8 cellular contexts compared by ENCODE assay signal in the genomic region with DNA sequence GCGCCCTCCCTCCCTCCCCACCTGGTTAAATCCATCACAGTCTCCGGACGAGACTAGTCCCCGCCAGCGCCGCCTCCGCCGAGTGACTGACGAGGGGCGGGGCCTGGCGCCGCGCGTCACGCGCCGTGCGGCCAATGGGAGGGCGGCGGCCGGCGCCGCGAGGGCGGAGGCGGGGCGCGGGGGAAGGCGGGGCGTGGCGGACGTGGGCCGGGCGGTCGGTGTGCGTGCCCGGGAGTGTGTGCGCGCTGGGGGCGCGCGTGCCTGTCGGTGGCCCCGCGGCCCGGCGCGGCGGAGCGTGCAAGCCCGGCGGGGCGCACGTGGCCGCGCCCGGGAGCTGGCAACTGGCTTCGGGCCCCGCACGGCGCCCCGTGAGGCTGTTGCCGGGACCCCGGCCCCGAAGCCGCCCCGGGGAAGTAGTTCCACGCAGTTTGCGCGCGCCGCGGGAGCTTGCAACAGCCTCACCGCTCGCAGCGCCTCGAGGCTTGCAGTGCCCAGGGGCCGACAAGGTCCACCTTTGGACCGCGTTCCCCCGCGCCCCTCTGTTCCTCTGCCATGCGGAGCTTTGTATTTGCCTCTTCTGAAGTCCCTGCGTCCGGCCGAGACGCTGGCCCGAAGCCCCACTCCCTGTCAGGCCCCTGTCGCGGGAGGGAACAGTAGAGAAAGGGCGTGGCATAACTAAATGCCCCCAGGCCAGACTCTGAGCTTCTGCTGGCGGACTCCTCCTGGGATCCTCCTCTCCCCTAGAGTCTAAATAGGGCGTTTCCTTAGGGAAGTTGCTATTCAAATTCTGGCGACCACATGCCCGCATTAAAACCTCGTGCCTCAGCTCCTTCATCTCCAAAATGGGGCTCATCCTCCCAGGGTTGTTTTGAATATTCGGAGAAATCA. TPM values are rescaled to one million over a fixed set of nuclear protein-coding genes. Genes with fewer than 3 reads are reported as not detected.
DNase-seq lines count a peak whose midpoint lies in the region; ATAC-seq and TF ChIP-seq lines count a peak whose summit lies in the region.

No MANE protein-coding gene starts in this region.

- no peaks in the 10 kb centered on the region for H3K27me3 ChIP-seq in esophagus muscularis mucosa

- H3K9me3 ChIP-seq in OCI-LY7 (ENCODE audit: low read length) (no peaks in the 10 kb centered on the region), esophagus muscularis mucosa (no peaks in the 10 kb centered on the region)

- intact Hi-C loops in OCI-LY7 (cut with micrococcal nuclease; ENCODE audit: unreplicated experiment) (loop anchor here (5.0 to 10.0 kb wide), 4 partner anchors 307 to 463 kb away; no protein-coding TSS in a partner anchor), esophagus muscularis mucosa (cut with DNase I) (loop anchor here (2.0 kb wide), 1 partner anchor 39 kb away; no protein-coding TSS in a partner anchor)

- peaks cover 43% of the 10 kb centered on the region for H3K79me2 ChIP-seq in OCI-LY7 (ENCODE audit: insufficient read depth, low read depth, low read length)

- peak; percentile 99 for DNase-seq in D341Med (ENCODE audit: low spot score)
- peak; percentile 53 for DNase-seq in HT1080 (ENCODE audit: low read depth)
- peak; percentile 92 for DNase-seq in OCI-LY7 (ENCODE audit: low spot score)
- DNase-seq in activated T-cell treated with anti-CD3 and anti-CD28 coated beads, Interleukin-2, amount 50 U/mL, for 4 hours: peak; percentile 93
- peak; percentile 95 for DNase-seq in esophagus muscularis mucosa (ENCODE audit: extremely low spot score)
- DNase-seq in myocyte (ENCODE audit: low read depth): peak; percentile 90
- peak; percentile 86 to 88 for DNase-seq in stimulated activated CD8-positive, alpha-beta memory T cell treated with anti-CD3 and anti-CD28 coated beads, Interleukin-7, amount 100 ng/mL, for 1 hour (ENCODE audit: low read depth in 2 of 2)

- H3K36me3 ChIP-seq in OCI-LY7 (ENCODE audit: insufficient read depth, low read length) (peaks cover 16% of the 10 kb centered on the region), esophagus muscularis mucosa (no peaks in the 10 kb centered on the region)

- peak overlapping the region; percentile 97 for H3K4me2 ChIP-seq in OCI-LY7 (ENCODE audit: low read length)

- no peak for TF ChIP-seq POLR2A in esophagus muscularis mucosa (IDR thresholded peaks at IDR 0.05; ENCODE audit: low read depth)

- CTCF ChIA-PET in OCI-LY7 (lab: Charles Lee; ENCODE audit: unreplicated experiment): interaction anchor here (0.6 to 0.7 kb wide), 2 partner anchors 71 to 111 kb away, joined by 3 read pairs; no protein-coding TSS in a partner anchor

- peaks cover 35% of the 10 kb centered on the region for H3K4me1 Mint-ChIP-seq in activated T-cell treated with anti-CD3 and anti-CD28 coated beads, Interleukin-2, amount 50 U/mL, for 4 hours (ENCODE audit: low read depth)

- H3K4me3 ChIP-seq in OCI-LY7 (ENCODE audit: low read depth, low read length, poor library complexity, severe bottlenecking) (peak overlapping the region; percentile 86), esophagus muscularis mucosa (peak overlapping the region; percentile 67 to 91 (median 77))

- H3K9me3 Mint-ChIP-seq in activated T-cell treated with anti-CD3 and anti-CD28 coated beads, Interleukin-2, amount 50 U/mL, for 4 hours: peaks cover 7% of the 10 kb centered on the region

- TF ChIP-seq CTCF in OCI-LY7 (conservative IDR thresholded peaks at IDR 0.05; ENCODE audit: low read length) (no peak), esophagus muscularis mucosa (IDR thresholded peaks at IDR 0.05) (no peak)

- peaks cover 42% of the 10 kb centered on the region for H3K4me1 ChIP-seq in OCI-LY7 (ENCODE audit: insufficient read depth, low read length, poor library complexity, severe bottlenecking)
- H3K4me1 ChIP-seq in esophagus muscularis mucosa: peaks cover 20 to 38% (median 36%) of the 10 kb centered on the region in 4 donors

- H3K4me3 Mint-ChIP-seq in activated T-cell treated with anti-CD3 and anti-CD28 coated beads, Interleukin-2, amount 50 U/mL, for 4 hours: peak overlapping the region; percentile 71

- H4K20me1 ChIP-seq in OCI-LY7 (ENCODE audit: insufficient read depth, low read length): peaks cover 38% of the 10 kb centered on the region

- peak; percentile 87 for ATAC-seq in GM21381 (IDR thresholded peaks at IDR 0.05; ENCODE audit: unreplicated experiment)
- peak; percentile 89 for ATAC-seq in activated T-cell treated with anti-CD3 and anti-CD28 coated beads, Interleukin-2, amount 50 U/mL, for 4 hours

- peaks cover 33% of the 10 kb centered on the region for H3K36me3 Mint-ChIP-seq in activated T-cell treated with anti-CD3 and anti-CD28 coated beads, Interleukin-2, amount 50 U/mL, for 4 hours (ENCODE audit: insufficient read depth)

- WGBS in esophagus muscularis mucosa: 18% methylated on average over 37 of the region's 97 CpGs

- TF ChIP-seq EP300 in esophagus muscularis mucosa (IDR thresholded peaks at IDR 0.05): no peak

- H3K27ac ChIP-seq in OCI-LY7 (ENCODE audit: low read depth, low read length, poor library complexity, severe bottlenecking): no peak overlapping the region
- peak overlapping the region; percentile 87 to 95 (median 88) for H3K27ac ChIP-seq in esophagus muscularis mucosa (replicated peaks in 1 of 4)

- H3K9me2 ChIP-seq in OCI-LY7 (ENCODE audit: insufficient read depth, low read length): no peaks in the 10 kb centered on the region

- no TSS peak for BruUV-seq in OCI-LY7 (replicated peaks; lab: Mats Ljungman, UMichigan)

- POLR2A ChIA-PET in OCI-LY7 (lab: Charles Lee): interaction anchor here (0.6 to 1.1 kb wide), 4 partner anchors 28 to 1219 kb away, joined by 3 to 4 read pairs (median 3); no protein-coding TSS in a partner anchor

- peaks cover 11% of the 10 kb centered on the region for H3K27me3 Mint-ChIP-seq in activated T-cell treated with anti-CD3 and anti-CD28 coated beads, Interleukin-2, amount 50 U/mL, for 4 hours (ENCODE audit: low read depth)

- peak overlapping the region; percentile 93 for H2AFZ ChIP-seq in OCI-LY7 (ENCODE audit: low read length)

RNA-seq across cellular contexts. Expression of gene RYBP, which starts 0.9 kb away (rescaled TPM):
- total RNA-seq in HT1080 (2014; rRNA removed; shearing (Covaris generic)): 3.9 and 4.2 TPM in 2 replicates
- 6.5 and 7.7 TPM in 2 replicates for polyA plus RNA-seq in HT1080 (2015; cell fraction: cytosol; rRNA removed)
- polyA plus RNA-seq in HT1080 (2015; cell fraction: nucleus; rRNA removed): 4.7 and 6.0 TPM in 2 replicates
- 3.5 and 4.2 TPM in 2 replicates for total RNA-seq in OCI-LY7 (2014; rRNA removed; shearing (Covaris generic))
- total RNA-seq in OCI-LY7 (2022): 9.4 and 9.6 TPM in 2 replicates
- 10 to 100 TPM; 23.5 to 25.9 (median 25.8) TPM for total RNA-seq in activated T-cell treated with anti-CD3 and anti-CD28 coated beads, Interleukin-2, amount 50 U/mL, for 4 hours
- total RNA-seq in esophagus muscularis mucosa: 10 to 100 TPM; 14.2 to 16.6 (median 15.1) TPM
- total RNA-seq in myocyte: 4.8 and 5.9 TPM in 2 replicates
- polyA plus RNA-seq in myocyte (2012): 8.0 TPM
